ENCODE assay signal across 1 cellular context in the genomic region with DNA sequence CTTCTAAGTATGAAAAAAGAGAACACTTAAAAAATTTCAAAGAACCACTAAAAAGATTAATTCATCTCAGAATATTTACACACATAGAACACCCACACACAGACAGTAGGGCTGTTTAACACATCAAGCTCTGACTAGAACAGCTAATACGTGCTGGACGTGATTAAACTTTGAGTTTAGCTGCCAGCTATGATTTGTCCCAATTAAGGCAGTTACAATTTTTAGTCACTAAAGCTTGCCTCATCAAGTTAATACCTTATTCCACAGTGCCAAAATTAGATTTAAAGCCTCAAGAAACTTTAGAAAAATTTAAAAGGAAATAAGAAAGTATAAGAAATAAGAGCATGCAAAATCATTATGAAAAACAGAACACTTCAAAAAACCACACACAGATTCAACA.
TF ChIP-seq lines count a peak whose summit lies in the region.

No MANE protein-coding gene starts in this region.

TF ChIP-seq in HepG2, 621 proteins besides CTCF, POLR2A, EP300 and RAD21 (continued from another document):
- no peak for TF ChIP-seq KLF12 (CRISPR knock-in tag; IDR thresholded peaks at IDR 0.05; ENCODE audit: borderline replicate concordance)
- no peak for TF ChIP-seq ZNF678 (CRISPR knock-in tag; IDR thresholded peaks at IDR 0.05)
- no peak for TF ChIP-seq ONECUT2 (CRISPR knock-in tag; IDR thresholded peaks at IDR 0.05)
- TF ChIP-seq, protein P1, sequence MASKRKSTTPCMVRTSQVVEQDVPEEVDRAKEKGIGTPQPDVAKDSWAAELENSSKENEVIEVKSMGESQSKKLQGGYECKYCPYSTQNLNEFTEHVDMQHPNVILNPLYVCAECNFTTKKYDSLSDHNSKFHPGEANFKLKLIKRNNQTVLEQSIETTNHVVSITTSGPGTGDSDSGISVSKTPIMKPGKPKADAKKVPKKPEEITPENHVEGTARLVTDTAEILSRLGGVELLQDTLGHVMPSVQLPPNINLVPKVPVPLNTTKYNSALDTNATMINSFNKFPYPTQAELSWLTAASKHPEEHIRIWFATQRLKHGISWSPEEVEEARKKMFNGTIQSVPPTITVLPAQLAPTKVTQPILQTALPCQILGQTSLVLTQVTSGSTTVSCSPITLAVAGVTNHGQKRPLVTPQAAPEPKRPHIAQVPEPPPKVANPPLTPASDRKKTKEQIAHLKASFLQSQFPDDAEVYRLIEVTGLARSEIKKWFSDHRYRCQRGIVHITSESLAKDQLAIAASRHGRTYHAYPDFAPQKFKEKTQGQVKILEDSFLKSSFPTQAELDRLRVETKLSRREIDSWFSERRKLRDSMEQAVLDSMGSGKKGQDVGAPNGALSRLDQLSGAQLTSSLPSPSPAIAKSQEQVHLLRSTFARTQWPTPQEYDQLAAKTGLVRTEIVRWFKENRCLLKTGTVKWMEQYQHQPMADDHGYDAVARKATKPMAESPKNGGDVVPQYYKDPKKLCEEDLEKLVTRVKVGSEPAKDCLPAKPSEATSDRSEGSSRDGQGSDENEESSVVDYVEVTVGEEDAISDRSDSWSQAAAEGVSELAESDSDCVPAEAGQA (IDR thresholded peaks at IDR 0.05; ENCODE audit: low read depth) = no peak
- TF ChIP-seq, protein P1 (CRISPR knock-in tag; IDR thresholded peaks at IDR 0.05; ENCODE audit: borderline replicate concordance) = no peak
- TF ChIP-seq NFKBIZ (CRISPR knock-in tag; IDR thresholded peaks at IDR 0.05) = no peak
- TF ChIP-seq, protein P2, sequence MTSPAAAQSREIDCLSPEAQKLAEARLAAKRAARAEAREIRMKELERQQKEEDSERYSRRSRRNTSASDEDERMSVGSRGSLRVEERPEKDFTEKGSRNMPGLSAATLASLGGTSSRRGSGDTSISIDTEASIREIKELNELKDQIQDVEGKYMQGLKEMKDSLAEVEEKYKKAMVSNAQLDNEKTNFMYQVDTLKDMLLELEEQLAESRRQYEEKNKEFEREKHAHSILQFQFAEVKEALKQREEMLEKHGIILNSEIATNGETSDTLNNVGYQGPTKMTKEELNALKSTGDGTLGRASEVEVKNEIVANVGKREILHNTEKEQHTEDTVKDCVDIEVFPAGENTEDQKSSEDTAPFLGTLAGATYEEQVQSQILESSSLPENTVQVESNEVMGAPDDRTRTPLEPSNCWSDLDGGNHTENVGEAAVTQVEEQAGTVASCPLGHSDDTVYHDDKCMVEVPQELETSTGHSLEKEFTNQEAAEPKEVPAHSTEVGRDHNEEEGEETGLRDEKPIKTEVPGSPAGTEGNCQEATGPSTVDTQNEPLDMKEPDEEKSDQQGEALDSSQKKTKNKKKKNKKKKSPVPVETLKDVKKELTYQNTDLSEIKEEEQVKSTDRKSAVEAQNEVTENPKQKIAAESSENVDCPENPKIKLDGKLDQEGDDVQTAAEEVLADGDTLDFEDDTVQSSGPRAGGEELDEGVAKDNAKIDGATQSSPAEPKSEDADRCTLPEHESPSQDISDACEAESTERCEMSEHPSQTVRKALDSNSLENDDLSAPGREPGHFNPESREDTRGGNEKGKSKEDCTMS (CRISPR knock-in tag; conservative IDR thresholded peaks at IDR 0.05) = no peak
- TF ChIP-seq HMGA1 (CRISPR knock-in tag; conservative IDR thresholded peaks at IDR 0.05) = no peak
- TF ChIP-seq ZNF263 (CRISPR knock-in tag; IDR thresholded peaks at IDR 0.05) = no peak
- no peak for TF ChIP-seq SNAPC2 (CRISPR knock-in tag; IDR thresholded peaks at IDR 0.05)
